ENCODE assay signal across 21 cellular contexts in genomic region chr2:44705851-44706555, GRCh38.
DNase-seq lines count a peak whose midpoint lies in the region; ATAC-seq and TF ChIP-seq lines count a peak whose summit lies in the region.
"Had no signal": no experiment of that assay in that cellular context is flagged by ENCODE, and none has a peak within 500 bp of the region (broad histone marks: within the 10 kb centered on the region; RNA-seq: fewer than 3 reads in every experiment).

No MANE protein-coding gene starts in this region.

- ATAC-seq in activated CD8-positive, alpha-beta memory T cell treated with anti-CD3 and anti-CD28 coated beads, Interleukin-2, amount 10 ng/mL, durations not matched to agents 7 days and 5 days, result no peak
- no peak for ATAC-seq in HG03280 (IDR thresholded peaks at IDR 0.05; ENCODE audit: unreplicated experiment)
- ATAC-seq: heart left ventricle; left lobe of liver; naive thymus-derived CD4-positive, alpha-beta T cell had no signal

- no peaks in the 10 kb centered on the region for H3K36me3 ChIP-seq in A673 (ENCODE audit: insufficient read depth, low read length, poor library complexity, severe bottlenecking)
- H3K36me3 ChIP-seq in SK-N-SH (replicated peaks in 1 of 2; ENCODE audit: control insufficient read depth in 1 of 2, insufficient read depth in 2 of 2, low read length in 1 of 2), result no peaks in the 10 kb centered on the region
- H3K36me3 ChIP-seq: heart left ventricle, prostate gland had no signal

- in situ Hi-C loops in KBM-7 (cut with MboI; ENCODE audit: low pct_unique_long_range_greater_than_20kb, low sequenced_read_pairs), result no loop called here

- no peaks in the 10 kb centered on the region for H3K9me2 ChIP-seq in SK-N-SH

- POLR2A ChIA-PET in A673 (lab: Charles Lee; ENCODE audit: low non-redundant PET), result no interaction called here
- POLR2A ChIA-PET in SK-N-SH (lab: Yijun Ruan, JAX), result interaction anchor here (1.0 to 3.4 kb wide), 6 partner anchors 15 to 226 kb away, joined by 3 to 26 read pairs (median 5); no protein-coding TSS in a partner anchor

- no peaks in the 10 kb centered on the region for H3K36me3 Mint-ChIP-seq in activated CD8-positive, alpha-beta memory T cell treated with anti-CD3 and anti-CD28 coated beads, Interleukin-2, amount 10 ng/mL, durations not matched to agents 7 days and 5 days

- TF ChIP-seq EP300 in SK-N-SH (IDR thresholded peaks at IDR 0.05; ENCODE audit: borderline replicate concordance in 1 of 2, low read depth in 1 of 2, low read length in 1 of 2), result no peak

- H4K20me1 ChIP-seq in SK-N-SH (ENCODE audit: insufficient read depth), result no peaks in the 10 kb centered on the region

- H3K9me3 ChIP-seq in A673 (ENCODE audit: low read depth, low read length, poor library complexity, severe bottlenecking) (no peaks in the 10 kb centered on the region), SK-N-SH (no peaks in the 10 kb centered on the region)
- H3K9me3 ChIP-seq: heart left ventricle, prostate gland had no signal

- BruUV-seq in A673 (replicated peaks; lab: Mats Ljungman, UMichigan), result no TSS peak

- DNase-seq in A673 (ENCODE audit: low spot score), result peak; percentile 19
- DNase-seq in KBM-7, result peak; percentile 19
- peak; percentile 11 for DNase-seq in SK-N-SH
- peak; percentile 41 for DNase-seq in globus pallidus (ENCODE audit: low spot score)
- no peak for DNase-seq in NCI-H187 (lab: John Stamatoyannopoulos, UW)
- no peak for DNase-seq in activated CD8-positive, alpha-beta memory T cell treated with anti-CD3 and anti-CD28 coated beads, Interleukin-2, amount 10 ng/mL, durations not matched to agents 7 days and 5 days
- DNase-seq in UCSD-AML1 (lab: John Stamatoyannopoulos, UW; ENCODE audit: unreplicated experiment), result no peak
- DNase-seq: activated B cell treated with CpG ODN at 0.5 μM for 24 hours; activated CD4-positive, alpha-beta memory T cell treated with anti-CD3 and anti-CD28 coated beads for 36 hours; activated gamma-delta T cell; activated T-cell treated with anti-CD3 and anti-CD28 coated beads for 4 hours; cortex of kidney; heart left ventricle; naive thymus-derived CD4-positive, alpha-beta T cell; NK-92 treated with Interleukin-12 subunit alpha and Interleukin-12 subunit beta, amount 100 ng/mL, for 24 hours had no signal

- no peaks in the 10 kb centered on the region for H3K27me3 Mint-ChIP-seq in activated CD8-positive, alpha-beta memory T cell treated with anti-CD3 and anti-CD28 coated beads, Interleukin-2, amount 10 ng/mL, durations not matched to agents 7 days and 5 days
- H3K27me3 Mint-ChIP-seq: activated B cell treated with CpG ODN at 0.5 μM for 24 hours; activated CD4-positive, alpha-beta memory T cell treated with anti-CD3 and anti-CD28 coated beads for 36 hours; IgD-negative memory B cell; naive thymus-derived CD4-positive, alpha-beta T cell had no signal

- H3K4me3 ChIP-seq in A673 (ENCODE audit: low read depth, low read length, poor library complexity, severe bottlenecking), result no peak overlapping the region
- peak overlapping the region in 1 of 2 experiments; percentile 28; a peak in 2 of 4 replicates for H3K4me3 ChIP-seq in SK-N-SH (ENCODE audit: low read depth in 2 of 2, low read length in 1 of 2)
- H3K4me3 ChIP-seq: heart left ventricle, prostate gland had no signal

- no peak overlapping the region for H3K27ac ChIP-seq in A673 (ENCODE audit: low read depth, low read length, poor library complexity, severe bottlenecking)
- H3K27ac ChIP-seq in SK-N-SH (ENCODE audit: low read depth in 2 of 2, low read length in 1 of 2), result peak overlapping the region; percentile 22 to 100; a peak in 3 of 4 replicates
- H3K27ac ChIP-seq: heart left ventricle, HL-60, prostate gland had no signal

- peak overlapping the region; percentile 61; the same call in 1 of the 2 replicates for H2AFZ ChIP-seq in SK-N-SH (ENCODE audit: low read depth)

- CTCF ChIA-PET in A673 (lab: Charles Lee), result interaction anchor here (0.6 kb wide), 1 partner anchor 226 kb away, joined by 3 read pairs; no protein-coding TSS in a partner anchor
- CTCF ChIA-PET in SK-N-SH (lab: Yijun Ruan, JAX), result interaction anchor here (0.7 to 9.1 kb wide), 16 partner anchors 10 to 879 kb away, joined by 3 to 147 read pairs (median 10); no protein-coding TSS in a partner anchor
- CTCF ChIA-PET in activated CD8-positive, alpha-beta memory T cell treated with anti-CD3 and anti-CD28 coated beads, Interleukin-2, amount 10 ng/mL, durations not matched to agents 7 days and 5 days (lab: Charles Lee), result no interaction called here

- TF ChIP-seq RAD21 in SK-N-SH (IDR thresholded peaks at IDR 0.05; ENCODE audit: low read length), result no peak

- H3K4me1 ChIP-seq in A673 (ENCODE audit: insufficient read depth, low read length, poor library complexity, severe bottlenecking) (no peaks in the 10 kb centered on the region), SK-N-SH (ENCODE audit: control insufficient read depth in 1 of 2, insufficient read depth in 2 of 2, low read depth in 1 of 2, low read length in 1 of 2) (peaks cover 0 to 71% of the 10 kb centered on the region in 2 experiments; a peak in 2 of 4 replicates)
- H3K4me1 ChIP-seq: prostate gland had no signal

- 58% methylated on average over 12 of the region's 12 CpGs for WGBS in SK-N-SH (ENCODE audit: low lambda C conversion rate)

- no peak overlapping the region for H3K27ac Mint-ChIP-seq in activated CD8-positive, alpha-beta memory T cell treated with anti-CD3 and anti-CD28 coated beads, Interleukin-2, amount 10 ng/mL, durations not matched to agents 7 days and 5 days
- H3K27ac Mint-ChIP-seq: activated B cell treated with CpG ODN at 0.5 μM for 24 hours; activated CD4-positive, alpha-beta memory T cell treated with anti-CD3 and anti-CD28 coated beads for 36 hours; naive thymus-derived CD4-positive, alpha-beta T cell; T-helper 2 cell treated with Interferon-gamma antibody and Interleukin-4, amounts not matched to agents 5 μg/mL and 100 μg/mL, for 36 hours had no signal

- H3K79me2 ChIP-seq in SK-N-SH (ENCODE audit: insufficient read depth), result no peaks in the 10 kb centered on the region

- no peak overlapping the region for H3K9ac ChIP-seq in SK-N-SH

- peaks cover 2% of the 10 kb centered on the region for H3K4me1 Mint-ChIP-seq in activated CD8-positive, alpha-beta memory T cell treated with anti-CD3 and anti-CD28 coated beads, Interleukin-2, amount 10 ng/mL, durations not matched to agents 7 days and 5 days

- no peak overlapping the region for H3K4me3 Mint-ChIP-seq in activated CD8-positive, alpha-beta memory T cell treated with anti-CD3 and anti-CD28 coated beads, Interleukin-2, amount 10 ng/mL, durations not matched to agents 7 days and 5 days
- H3K4me3 Mint-ChIP-seq: activated B cell treated with CpG ODN at 0.5 μM for 24 hours; activated CD4-positive, alpha-beta memory T cell treated with anti-CD3 and anti-CD28 coated beads for 36 hours; naive thymus-derived CD4-positive, alpha-beta T cell; T-helper 2 cell treated with Interferon-gamma antibody and Interleukin-4, amounts not matched to agents 5 μg/mL and 100 μg/mL, for 36 hours had no signal

- H3K9me3 Mint-ChIP-seq in activated CD8-positive, alpha-beta memory T cell treated with anti-CD3 and anti-CD28 coated beads, Interleukin-2, amount 10 ng/mL, durations not matched to agents 7 days and 5 days (ENCODE audit: low read depth), result no peaks in the 10 kb centered on the region
- H3K9me3 Mint-ChIP-seq: activated B cell treated with CpG ODN at 0.5 μM for 24 hours; activated CD4-positive, alpha-beta memory T cell treated with anti-CD3 and anti-CD28 coated beads for 36 hours; IgD-negative memory B cell; naive thymus-derived CD4-positive, alpha-beta T cell; T-helper 2 cell treated with Interferon-gamma antibody and Interleukin-4, amounts not matched to agents 5 μg/mL and 100 μg/mL, for 36 hours had no signal

- H3F3A ChIP-seq in SK-N-SH (replicated peaks; ENCODE audit: insufficient read depth), result no peaks in the 10 kb centered on the region

- H3K27me3 ChIP-seq in A673 (replicated peaks; ENCODE audit: insufficient read depth, low read depth, low read length, poor library complexity) (no peaks in the 10 kb centered on the region), SK-N-SH (ENCODE audit: insufficient read depth) (no peaks in the 10 kb centered on the region)
- H3K27me3 ChIP-seq: heart left ventricle had no signal

- TF ChIP-seq CTCF in A673 (conservative IDR thresholded peaks at IDR 0.05; ENCODE audit: low read depth, low read length), result no peak
- no peak for TF ChIP-seq CTCF in SK-N-SH (IDR thresholded peaks at IDR 0.05)

- peak overlapping the region; percentile 27 for H3K4me2 ChIP-seq in SK-N-SH

- intact Hi-C loops in A673 (cut with micrococcal nuclease; ENCODE audit: unreplicated experiment), result no loop called here

TF ChIP-seq in SK-N-SH, 30 proteins besides CTCF, POLR2A, EP300 and RAD21:
- no peak for TF ChIP-seq USF2 (IDR thresholded peaks at IDR 0.05; ENCODE audit: borderline replicate concordance, low read depth, low read length)
- 0 out of 2 replicates have a peak, but pooled peaks have one; percentile 4 for TF ChIP-seq POLR2AphosphoS5 (IDR thresholded peaks at IDR 0.05; ENCODE audit: low read depth, low read length)
TF ChIP-seq in SK-N-SH: peak in this region for 1.

Comparison
In these comparisons a context has a peak if more than half of its experiments do, and no peak if none do; other contexts are left out.
1. DNase-seq: peak in A673 (single experiment), KBM-7 (single experiment), SK-N-SH (single experiment) and globus pallidus (single experiment); none in NCI-H187 (0 of 2), activated CD8-positive, alpha-beta memory T cell treated with anti-CD3 and anti-CD28 coated beads, Interleukin-2, amount 10 ng/mL, durations not matched to agents 7 days and 5 days (single experiment) and UCSD-AML1 (single experiment).